ENCODE assay signal across 10 cellular contexts in the genomic region with DNA sequence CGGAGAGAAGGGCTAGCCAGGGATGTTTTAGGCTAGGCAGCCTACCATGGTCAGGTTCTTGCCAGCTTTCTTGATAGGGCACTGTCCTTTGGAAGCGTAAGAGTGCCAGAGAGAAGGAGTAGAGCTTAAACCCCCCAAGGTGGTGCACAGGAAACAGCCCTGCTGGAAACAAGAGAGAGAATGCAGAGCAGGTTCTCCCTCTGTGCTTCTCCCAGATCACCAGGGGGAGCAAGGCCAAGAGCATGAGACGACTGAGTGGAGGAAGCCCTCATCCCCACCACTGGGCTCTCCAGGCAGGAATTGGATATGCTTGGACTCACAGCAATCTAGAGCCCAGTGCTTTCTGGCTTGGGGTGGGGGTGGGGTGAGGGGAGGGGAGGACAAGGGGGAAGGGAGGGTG. TPM values are rescaled to one million over a fixed set of nuclear protein-coding genes. Genes with fewer than 3 reads are reported as not detected.
A peak's percentile ranks its signal among the peaks of the same experiment; 100 is the strongest.
DNase-seq lines count a peak whose midpoint lies in the region; ATAC-seq and TF ChIP-seq lines count a peak whose summit lies in the region.
"Had no signal": no experiment of that assay in that cellular context is flagged by ENCODE, and none has a peak within 500 bp of the region (broad histone marks: within the 10 kb centered on the region; RNA-seq: fewer than 3 reads in every experiment).

No MANE protein-coding gene starts in this region.

- peaks cover 24% of the 10 kb centered on the region for H3F3A ChIP-seq in SK-N-SH (replicated peaks; ENCODE audit: insufficient read depth)

- no peaks in the 10 kb centered on the region for H3K9me3 ChIP-seq in stomach smooth muscle (ENCODE audit: control insufficient read depth in 2 of 2, low read length in 2 of 2)
- H3K9me3 ChIP-seq in SK-N-SH, result no peaks in the 10 kb centered on the region
- H3K9me3 ChIP-seq: A549 had no signal

- peaks cover 15% of the 10 kb centered on the region for H3K4me1 ChIP-seq in foreskin keratinocyte
- H3K4me1 ChIP-seq in stomach smooth muscle (ENCODE audit: control insufficient read depth, insufficient read depth, low read length), result peaks cover 77% of the 10 kb centered on the region
- H3K4me1 ChIP-seq in SK-N-SH (ENCODE audit: control insufficient read depth in 1 of 2, insufficient read depth in 2 of 2, low read depth in 1 of 2, low read length in 1 of 2), result peaks cover 32 to 33% of the 10 kb centered on the region in 2 experiments

- no peak overlapping the region for H2AFZ ChIP-seq in SK-N-SH (ENCODE audit: low read depth)

- H3K9ac ChIP-seq in stomach smooth muscle (ENCODE audit: low read length in 2 of 2), result no peak overlapping the region
- H3K9ac ChIP-seq in SK-N-SH, result no peak overlapping the region

- peaks cover 23% of the 10 kb centered on the region for H3K36me3 Mint-ChIP-seq in activated CD4-positive, alpha-beta T cell treated with anti-CD3 and anti-CD28 coated beads, Interleukin-2, amount 10 ng/mL, durations not matched to agents 24 days and 14 days (ENCODE audit: low read depth)
- peaks cover 55% of the 10 kb centered on the region for H3K36me3 Mint-ChIP-seq in activated CD4-positive, alpha-beta memory T cell treated with anti-CD3 and anti-CD28 coated beads, Interleukin-2, amount 10 ng/mL, durations not matched to agents 7 days and 5 days (ENCODE audit: low read depth)

- no peaks in the 10 kb centered on the region for H3K9me3 Mint-ChIP-seq in activated CD4-positive, alpha-beta T cell treated with anti-CD3 and anti-CD28 coated beads, Interleukin-2, amount 10 ng/mL, durations not matched to agents 24 days and 14 days
- H3K9me3 Mint-ChIP-seq in activated CD4-positive, alpha-beta memory T cell treated with anti-CD3 and anti-CD28 coated beads, Interleukin-2, amount 10 ng/mL, durations not matched to agents 7 days and 5 days, result no peaks in the 10 kb centered on the region

- H3K36me3 ChIP-seq in stomach smooth muscle (ENCODE audit: control insufficient read depth in 2 of 2, insufficient read depth in 2 of 2, low read length in 2 of 2), result peaks cover 5 to 9% of the 10 kb centered on the region in 2 donors
- H3K36me3 ChIP-seq in SK-N-SH (replicated peaks in 1 of 2; ENCODE audit: control insufficient read depth in 1 of 2, insufficient read depth in 2 of 2, low read length in 1 of 2), result peaks cover 2 to 11% of the 10 kb centered on the region in 2 experiments
- H3K36me3 ChIP-seq: cardiac muscle cell had no signal

- TF ChIP-seq RAD21 in SK-N-SH (IDR thresholded peaks at IDR 0.05; ENCODE audit: low read length), result no peak

- H3K4me3 Mint-ChIP-seq in activated CD4-positive, alpha-beta T cell treated with anti-CD3 and anti-CD28 coated beads, Interleukin-2, amount 10 ng/mL, durations not matched to agents 24 days and 14 days, result peak overlapping the region; percentile 43
- no peak overlapping the region for H3K4me3 Mint-ChIP-seq in activated CD4-positive, alpha-beta memory T cell treated with anti-CD3 and anti-CD28 coated beads, Interleukin-2, amount 10 ng/mL, durations not matched to agents 7 days and 5 days

- peaks cover 92% of the 10 kb centered on the region for H3K79me2 ChIP-seq in SK-N-SH (ENCODE audit: insufficient read depth)

- no peaks in the 10 kb centered on the region for H3K27me3 Mint-ChIP-seq in activated CD4-positive, alpha-beta T cell treated with anti-CD3 and anti-CD28 coated beads, Interleukin-2, amount 10 ng/mL, durations not matched to agents 24 days and 14 days
- H3K27me3 Mint-ChIP-seq in activated CD4-positive, alpha-beta memory T cell treated with anti-CD3 and anti-CD28 coated beads, Interleukin-2, amount 10 ng/mL, durations not matched to agents 7 days and 5 days, result no peaks in the 10 kb centered on the region

- DNase-seq in activated CD4-positive, alpha-beta T cell treated with anti-CD3 and anti-CD28 coated beads, Interleukin-2, amount 10 ng/mL, durations not matched to agents 24 days and 14 days, result no peak
- DNase-seq in activated CD4-positive, alpha-beta T cell treated with anti-CD3 and anti-CD28 coated beads, Interleukin-2, amount 50 U/mL, for 48 hours, result no peak
- no peak for DNase-seq in activated CD4-positive, alpha-beta memory T cell treated with anti-CD3 and anti-CD28 coated beads, Interleukin-2, amount 10 ng/mL, durations not matched to agents 7 days and 5 days
- DNase-seq in foreskin keratinocyte, result no peak
- DNase-seq in SK-N-SH, result no peak
- DNase-seq in GDM1 (lab: John Stamatoyannopoulos, UW), result no peak
- DNase-seq in stimulated activated naive CD4-positive, alpha-beta T cell (lab: John Stamatoyannopoulos, UW), result no peak

- no peak for TF ChIP-seq EP300 in SK-N-SH (IDR thresholded peaks at IDR 0.05; ENCODE audit: borderline replicate concordance in 1 of 2, low read depth in 1 of 2, low read length in 1 of 2)

- CTCF ChIA-PET in activated CD4-positive, alpha-beta memory T cell treated with anti-CD3 and anti-CD28 coated beads, Interleukin-2, amount 10 ng/mL, durations not matched to agents 7 days and 5 days (lab: Charles Lee), result interaction anchor here (0.8 to 1.2 kb wide), 3 partner anchors 25 to 58 kb away, joined by 3 to 4 read pairs (median 3); a partner anchor contains a TSS
- CTCF ChIA-PET in SK-N-SH (lab: Yijun Ruan, JAX), result interaction anchor here (1.0 to 1.3 kb wide), 2 partner anchors 9 to 171 kb away, joined by 3 to 4 read pairs; no protein-coding TSS in a partner anchor

- 94% methylated on average over 3 of the region's 3 CpGs for WGBS in SK-N-SH (ENCODE audit: low lambda C conversion rate)

- peaks cover 53% of the 10 kb centered on the region for H3K4me1 Mint-ChIP-seq in activated CD4-positive, alpha-beta T cell treated with anti-CD3 and anti-CD28 coated beads, Interleukin-2, amount 10 ng/mL, durations not matched to agents 24 days and 14 days
- H3K4me1 Mint-ChIP-seq in activated CD4-positive, alpha-beta memory T cell treated with anti-CD3 and anti-CD28 coated beads, Interleukin-2, amount 10 ng/mL, durations not matched to agents 7 days and 5 days, result peaks cover 74% of the 10 kb centered on the region

- intact Hi-C loops in activated CD4-positive, alpha-beta T cell treated with anti-CD3 and anti-CD28 coated beads, Interleukin-2, amount 10 ng/mL, durations not matched to agents 24 days and 14 days (cut with micrococcal nuclease), result no loop called here

- peak overlapping the region; percentile 99 for H3K27ac Mint-ChIP-seq in activated CD4-positive, alpha-beta T cell treated with anti-CD3 and anti-CD28 coated beads, Interleukin-2, amount 10 ng/mL, durations not matched to agents 24 days and 14 days
- peak overlapping the region; percentile 97 for H3K27ac Mint-ChIP-seq in activated CD4-positive, alpha-beta memory T cell treated with anti-CD3 and anti-CD28 coated beads, Interleukin-2, amount 10 ng/mL, durations not matched to agents 7 days and 5 days

- POLR2A ChIA-PET in activated CD4-positive, alpha-beta memory T cell treated with anti-CD3 and anti-CD28 coated beads, Interleukin-2, amount 10 ng/mL, durations not matched to agents 7 days and 5 days (lab: Charles Lee), result interaction anchor here (0.8 to 2.9 kb wide), 4 partner anchors 13 to 89 kb away, joined by 3 to 12 read pairs (median 6); a partner anchor contains a TSS
- POLR2A ChIA-PET in SK-N-SH (lab: Yijun Ruan, JAX), result no interaction called here

- H3K4me3 ChIP-seq in stomach smooth muscle (ENCODE audit: low read length in 2 of 2), result peak overlapping the region in 1 of 2 donors; percentile 29
- H3K4me3 ChIP-seq in SK-N-SH (ENCODE audit: low read depth in 2 of 2, low read length in 1 of 2), result no peak overlapping the region
- H3K4me3 ChIP-seq: A549, cardiac muscle cell had no signal

- H3K4me2 ChIP-seq in SK-N-SH, result no peak overlapping the region
- H3K4me2 ChIP-seq: A549 had no signal

- H3K27me3 ChIP-seq in foreskin keratinocyte (no peaks in the 10 kb centered on the region), stomach smooth muscle (ENCODE audit: control insufficient read depth in 1 of 2, insufficient read depth in 2 of 2, low read length in 2 of 2) (no peaks in the 10 kb centered on the region), SK-N-SH (ENCODE audit: insufficient read depth) (no peaks in the 10 kb centered on the region)

- ATAC-seq in foreskin keratinocyte, result no peak
- ATAC-seq: A549 had no signal

- H4K20me1 ChIP-seq in SK-N-SH (ENCODE audit: insufficient read depth), result peaks cover 13% of the 10 kb centered on the region

- H3K27ac ChIP-seq in foreskin keratinocyte, result no peak overlapping the region
- peak overlapping the region; percentile 98 for H3K27ac ChIP-seq in stomach smooth muscle (ENCODE audit: low read length)
- H3K27ac ChIP-seq in SK-N-SH (ENCODE audit: low read depth in 2 of 2, low read length in 1 of 2), result peak overlapping the region in 1 of 2 experiments; percentile 97; a peak in 1 of 4 replicates
- H3K27ac ChIP-seq: cardiac muscle cell had no signal

- H3K9me2 ChIP-seq in SK-N-SH, result no peaks in the 10 kb centered on the region

- TF ChIP-seq CTCF in foreskin keratinocyte (conservative IDR thresholded peaks at IDR 0.05) (peak; percentile 10), SK-N-SH (IDR thresholded peaks at IDR 0.05) (no peak; the same call in 1 of the 2 replicates)

TF ChIP-seq in SK-N-SH, 30 proteins besides CTCF, POLR2A, EP300 and RAD21 (continues in another document):
- TF ChIP-seq RFX5 (IDR thresholded peaks at IDR 0.05; ENCODE audit: low read length) (no peak), TCF12 (IDR thresholded peaks at IDR 0.05) (no peak), RXRA (IDR thresholded peaks at IDR 0.05; ENCODE audit: borderline replicate concordance, low read depth) (no peak), TAF1 (IDR thresholded peaks at IDR 0.05; ENCODE audit: borderline replicate concordance, low read depth, low read length) (no peak), SIN3A (IDR thresholded peaks at IDR 0.05; ENCODE audit: borderline replicate concordance, low read depth, low read length) (no peak), NFIC (IDR thresholded peaks at IDR 0.05; ENCODE audit: borderline replicate concordance) (no peak), RCOR1 (IDR thresholded peaks at IDR 0.05; ENCODE audit: low read length) (no peak)

RNA-seq across cellular contexts. Expression of a gene that starts 49.8 kb away (rescaled TPM):
- 32.7 and 33.5 TPM in 2 replicates for total RNA-seq in activated CD4-positive, alpha-beta T cell treated with anti-CD3 and anti-CD28 coated beads, Interleukin-2, amount 10 ng/mL, durations not matched to agents 24 days and 14 days
- 100 to 1,000 TPM; 112 to 116 TPM for total RNA-seq in activated CD4-positive, alpha-beta memory T cell treated with anti-CD3 and anti-CD28 coated beads, Interleukin-2, amount 10 ng/mL, durations not matched to agents 7 days and 5 days
- 71.9 and 82.3 TPM in 2 replicates for total RNA-seq in foreskin keratinocyte
- polyA plus RNA-seq in foreskin keratinocyte, result 21.2 and 22.1 TPM in 2 replicates
- polyA plus RNA-seq in SK-N-SH (2012; rRNA removed), result 96.1 and 144 TPM in 2 replicates
- 88.6 and 104 TPM in 2 replicates for polyA plus RNA-seq in SK-N-SH (2012; cell fraction: cytosol; rRNA removed)
- 164 and 210 TPM in 2 replicates for polyA plus RNA-seq in SK-N-SH (2012; cell fraction: nucleus; rRNA removed)
